Comparison of ENCODE assay signal across 8 cellular contexts in the genomic region with DNA sequence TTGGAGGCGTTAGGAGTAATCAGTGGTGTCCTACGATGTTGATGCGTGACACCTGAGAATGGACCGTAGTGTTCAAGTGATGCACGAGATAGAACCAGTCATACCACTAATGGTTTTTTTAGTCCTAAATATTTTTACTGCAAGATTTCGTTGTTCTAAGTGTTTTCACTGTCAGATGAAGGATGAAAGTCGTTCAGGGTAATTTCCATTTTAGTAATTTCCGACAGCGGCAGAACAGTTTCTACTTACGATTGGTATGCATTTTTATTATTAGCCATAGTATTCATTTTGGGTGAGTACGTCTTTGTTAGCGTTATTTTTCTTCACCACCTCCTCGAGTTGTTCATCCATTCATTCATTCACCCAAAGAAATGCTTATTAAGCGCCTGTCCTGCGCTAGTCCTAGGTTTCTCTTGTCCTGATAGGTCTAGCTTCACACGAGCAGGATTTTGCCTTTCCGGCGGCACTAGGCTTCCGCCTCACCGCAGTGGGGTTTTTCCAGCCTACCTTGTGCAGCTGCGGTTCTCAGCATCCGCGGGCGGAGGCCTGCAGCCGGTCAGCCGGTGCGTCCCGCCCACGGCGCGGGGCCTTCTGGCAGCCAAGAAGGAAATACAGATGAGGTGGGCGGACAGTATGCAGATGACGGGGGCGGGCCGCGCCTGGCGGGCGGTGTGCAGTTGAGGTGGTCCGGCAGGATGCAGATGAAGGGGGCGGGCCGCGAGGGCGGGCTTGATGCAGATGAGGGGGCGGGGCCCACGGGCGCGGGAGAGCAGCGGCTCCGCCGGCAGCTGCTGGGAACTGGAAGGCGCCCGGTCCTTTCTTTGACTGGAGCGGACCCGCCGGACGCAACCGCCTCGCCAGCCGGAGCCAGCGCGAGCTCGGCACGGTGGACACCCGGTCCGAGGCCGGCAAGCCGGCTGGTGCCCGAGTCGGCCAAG.
A peak's percentile ranks its signal among the peaks of the same experiment; 100 is the strongest.
DNase-seq lines count a peak whose midpoint lies in the region; ATAC-seq and TF ChIP-seq lines count a peak whose summit lies in the region.

No MANE protein-coding gene starts in this region.

- peak in 2 of 4 donors; percentile 45 to 65 for TF ChIP-seq POLR2A in upper lobe of left lung (IDR thresholded peaks at IDR 0.05)

- H3K9me3 ChIP-seq in upper lobe of left lung, result no peaks in the 10 kb centered on the region

- WGBS in upper lobe of left lung, 2 donors, result 15 to 16% methylated on average over 42 to 46 of the region's 69 CpGs

- TF ChIP-seq CTCF in GM12865 (IDR thresholded peaks at IDR 0.05; ENCODE audit: insufficient read depth, low read depth, low read length, missing control alignments), result no peak
- TF ChIP-seq CTCF in upper lobe of left lung (IDR thresholded peaks at IDR 0.05), result peak in 1 of 6 experiments; percentile 12

- H3K27ac ChIP-seq in upper lobe of left lung, result peak overlapping the region; percentile 52 to 82 (median 73)

- peaks cover 0 to 5% (median 0%) of the 10 kb centered on the region in 4 donors for H3K27me3 ChIP-seq in upper lobe of left lung

- no peaks in the 10 kb centered on the region for H3K36me3 ChIP-seq in upper lobe of left lung

- DNase-seq in GM12865 (ENCODE audit: low read depth) (peak; percentile 99), NCI-H128 (lab: John Stamatoyannopoulos, UW; ENCODE audit: unreplicated experiment) (peak; percentile 50), T follicular helper cell (ENCODE audit: low read depth) (peak; percentile 90), amygdala (lab: John Stamatoyannopoulos, UW) (peak in 55 of 56 donors; percentile 69 to 98 (median 92)), left cardiac atrium (peak; percentile 98), posterior cingulate gyrus (peak; percentile 92 to 99 (median 95)), upper lobe of left lung (peak; percentile 99 to 100)

- H3K4me1 ChIP-seq in upper lobe of left lung, result peaks cover 14 to 24% (median 15%) of the 10 kb centered on the region in 4 donors

- intact Hi-C loops in left cardiac atrium (cut with DNase I), result no loop called here
- intact Hi-C loops in posterior cingulate gyrus (cut with DNase I), result no loop called here

- TF ChIP-seq EP300 in upper lobe of left lung (IDR thresholded peaks at IDR 0.05), result no peak

- ATAC-seq in HG02642 (IDR thresholded peaks at IDR 0.05; ENCODE audit: poor library complexity, unreplicated experiment) (peak; percentile 95), left cardiac atrium (peak; percentile 98 to 100), upper lobe of left lung (ENCODE audit: low FRiP score in 2 of 2) (peak; percentile 99)

- H3K4me3 ChIP-seq in GM12865 (ENCODE audit: low read depth, low read length) (peak overlapping the region; percentile 82), upper lobe of left lung (peak overlapping the region; percentile 49 to 75 (median 66))

Comparison
In these comparisons a context has a peak if more than half of its experiments do, and no peak if none do; other contexts are left out.
1. Peak in every context shown above with its lines: DNase-seq, ATAC-seq, H3K4me3 ChIP-seq and H3K27ac ChIP-seq.